ENCODE assay signal across 8 cellular contexts in genomic region chr1:93446837-93447451, GRCh38. TPM values are rescaled to one million over a fixed set of nuclear protein-coding genes. Genes with fewer than 3 reads are reported as not detected.
A peak's percentile ranks its signal among the peaks of the same experiment; 100 is the strongest.
DNase-seq lines count a peak whose midpoint lies in the region; ATAC-seq and TF ChIP-seq lines count a peak whose summit lies in the region.

No MANE protein-coding gene starts in this region.

- POLR2A ChIA-PET in IMR-90 (lab: Charles Lee; ENCODE audit: unreplicated experiment) = no interaction called here

- H2AK9ac ChIP-seq in IMR-90 (replicated peaks; ENCODE audit: low read depth, low read length, poor library complexity) = no peak overlapping the region

- no peaks in the 10 kb centered on the region for H3K9me3 ChIP-seq in BLaER1
- no peaks in the 10 kb centered on the region for H3K9me3 ChIP-seq in IMR-90 (ENCODE audit: control insufficient read depth, insufficient read depth, low read length)
- H3K9me3 ChIP-seq in endocrine pancreas (ENCODE audit: control insufficient read depth, low read length) = no peaks in the 10 kb centered on the region
- H3K9me3 ChIP-seq in mucosa of stomach (ENCODE audit: control insufficient read depth, low read length) = no peaks in the 10 kb centered on the region

- H3K9ac ChIP-seq in BLaER1 (peak overlapping the region; percentile 95; the same call in 1 of the 2 replicates), IMR-90 (ENCODE audit: low read depth, low read length) (no peak overlapping the region), endocrine pancreas (ENCODE audit: control insufficient read depth, insufficient read depth, low read length) (peak overlapping the region; percentile 58), mucosa of stomach (ENCODE audit: low read length) (peak overlapping the region; percentile 89)

- H4K91ac ChIP-seq in IMR-90 (ENCODE audit: insufficient read depth, low read depth, low read length) = no peak overlapping the region

- in situ Hi-C loops in IMR-90 (cut with MboI; ENCODE audit: low sequenced_read_pairs) = loop anchor here (5.0 to 10.0 kb wide), 2 partner anchors 178 to 395 kb away; no protein-coding TSS in a partner anchor

- H3K27me3 ChIP-seq in BLaER1 (no peaks in the 10 kb centered on the region), IMR-90 (ENCODE audit: control insufficient read depth, insufficient read depth, low read length) (no peaks in the 10 kb centered on the region), endocrine pancreas (ENCODE audit: control insufficient read depth, insufficient read depth, low read length) (no peaks in the 10 kb centered on the region), mucosa of stomach (ENCODE audit: control insufficient read depth, insufficient read depth, low read length) (no peaks in the 10 kb centered on the region)

- DNase-seq in IMR-90 = no peak
- DNase-seq in RPMI8226 = peak; percentile 76
- no peak for DNase-seq in iPS-NIHi11 (ENCODE audit: low spot score)
- DNase-seq in activated effector memory CD4-positive, alpha-beta T cell treated with anti-CD3 and anti-CD28 coated beads, Interleukin-2, amount 50 U/mL, for 16 hours = no peak

- H3K27ac ChIP-seq in BLaER1 (no peak overlapping the region), IMR-90 (ENCODE audit: insufficient read depth, low read length) (no peak overlapping the region)

- peak overlapping the region; percentile 22 to 100; a peak in 2 of 4 replicates for H4K8ac ChIP-seq in IMR-90 (ENCODE audit: low read depth in 2 of 2, low read length in 2 of 2)

- H3K56ac ChIP-seq in IMR-90 (ENCODE audit: extremely low read depth, insufficient read depth, low read length) = no peak overlapping the region

- no peak overlapping the region for H2BK15ac ChIP-seq in IMR-90 (ENCODE audit: low read depth, low read length)

- H3K14ac ChIP-seq in IMR-90 (replicated peaks; ENCODE audit: low read depth, low read length) = no peak overlapping the region

- H3K4me3 ChIP-seq in BLaER1 = peak overlapping the region; percentile 100
- no peak overlapping the region for H3K4me3 ChIP-seq in IMR-90 (ENCODE audit: insufficient read depth, low read depth, low read length)
- peak overlapping the region; percentile 82 for H3K4me3 ChIP-seq in endocrine pancreas (ENCODE audit: control insufficient read depth, insufficient read depth, low read length)
- peak overlapping the region; percentile 29 for H3K4me3 ChIP-seq in mucosa of stomach (ENCODE audit: low read length)

- TF ChIP-seq POLR2A in IMR-90 (IDR thresholded peaks at IDR 0.05; ENCODE audit: low read depth, low read length) = no peak

- TF ChIP-seq RAD21 in IMR-90 (IDR thresholded peaks at IDR 0.05; ENCODE audit: low read length) = no peak

- WGBS in IMR-90 (ENCODE audit: extremely low coverage in 2 of 2, insufficient read length in 1 of 2), 2 experiments = 17% methylated on average over 1 of the region's 16 CpGs; no CpG with 5 or more reads in 1 of the 2 experiments

- no peak overlapping the region for H3K4ac ChIP-seq in IMR-90 (ENCODE audit: low read depth, low read length)

- H2BK20ac ChIP-seq in IMR-90 (ENCODE audit: low read depth, low read length) = no peak overlapping the region; the same call in 1 of the 2 replicates

- dilution Hi-C loops in IMR-90 (cut with HindIII; ENCODE audit: low sequenced_read_pairs, unreplicated experiment) = no loop called here

- intact Hi-C loops in IMR-90 (cut with micrococcal nuclease) = loop anchor here (5.0 kb wide), 1 partner anchor 105 kb away; no protein-coding TSS in a partner anchor

- no peak overlapping the region for H2BK120ac ChIP-seq in IMR-90 (ENCODE audit: low read depth, low read length)

- CTCF ChIA-PET in IMR-90 (lab: Yijun Ruan, JAX) = no interaction called here

- ATAC-seq in IMR-90 (ENCODE audit: low read depth) = no peak
- ATAC-seq in HG02970 (IDR thresholded peaks at IDR 0.05; ENCODE audit: low FRiP score, unreplicated experiment) = no peak

- H3K79me1 ChIP-seq in IMR-90 (ENCODE audit: low read depth in 1 of 2, low read length in 2 of 2) = peaks cover 0 to 13% of the 10 kb centered on the region in 2 experiments; a peak in 2 of 4 replicates

- TF ChIP-seq CTCF in IMR-90 (conservative IDR thresholded peaks at IDR 0.05; ENCODE audit: low read depth, low read length) = no peak

- H3K18ac ChIP-seq in IMR-90 (ENCODE audit: low read depth, low read length) = no peak overlapping the region

- H2AFZ ChIP-seq in IMR-90 (replicated peaks; ENCODE audit: low read length, poor library complexity) = peak overlapping the region; percentile 81

- H3K36me3 ChIP-seq in BLaER1 (no peaks in the 10 kb centered on the region), IMR-90 (ENCODE audit: control insufficient read depth, insufficient read depth, low read length) (no peaks in the 10 kb centered on the region), endocrine pancreas (ENCODE audit: control insufficient read depth, insufficient read depth, low read length) (no peaks in the 10 kb centered on the region), mucosa of stomach (ENCODE audit: control insufficient read depth, insufficient read depth, low read length) (no peaks in the 10 kb centered on the region)

- no peak overlapping the region for H2BK5ac ChIP-seq in IMR-90 (ENCODE audit: low read depth, low read length, poor library complexity, severe bottlenecking)

- H2AK5ac ChIP-seq in IMR-90 (ENCODE audit: low read depth, low read length) = no peak overlapping the region

- no peak overlapping the region for H3K23ac ChIP-seq in IMR-90 (ENCODE audit: low read depth, low read length)

- H4K5ac ChIP-seq in IMR-90 (ENCODE audit: low read depth, low read length) = no peak overlapping the region

- H3K4me1 ChIP-seq in BLaER1 (peaks cover 29% of the 10 kb centered on the region), IMR-90 (ENCODE audit: control insufficient read depth, insufficient read depth, low read length) (no peaks in the 10 kb centered on the region), endocrine pancreas (ENCODE audit: control insufficient read depth, insufficient read depth, low read length) (peaks cover 21% of the 10 kb centered on the region), mucosa of stomach (ENCODE audit: control insufficient read depth, insufficient read depth, low read length) (no peaks in the 10 kb centered on the region)

- no TSS peak for BruUV-seq in IMR-90 (replicated peaks; lab: Mats Ljungman, UMichigan)

- peak overlapping the region; percentile 89 for H3K4me2 ChIP-seq in BLaER1
- peak overlapping the region; percentile 29; the same call in 1 of the 2 replicates for H3K4me2 ChIP-seq in IMR-90 (ENCODE audit: low read depth, low read length)

- no peaks in the 10 kb centered on the region for H3K9me1 ChIP-seq in IMR-90 (ENCODE audit: insufficient read depth, low read length)

- peaks cover 33% of the 10 kb centered on the region for H4K20me1 ChIP-seq in BLaER1
- H4K20me1 ChIP-seq in IMR-90 (ENCODE audit: insufficient read depth, low read length) = 0 out of 2 replicates have a peak, but pooled peaks cover 5% of the 10 kb centered on the region

TF ChIP-seq in IMR-90, 13 proteins besides CTCF, POLR2A, EP300 and RAD21:
- TF ChIP-seq RCOR1 (IDR thresholded peaks at IDR 0.05; ENCODE audit: insufficient replicate concordance, low read length) (no peak), ELK1 (IDR thresholded peaks at IDR 0.05; ENCODE audit: borderline replicate concordance, low read depth, low read length) (no peak), MXI1 (IDR thresholded peaks at IDR 0.05; ENCODE audit: borderline replicate concordance, low read depth, low read length) (no peak), SMC3 (IDR thresholded peaks at IDR 0.05; ENCODE audit: low read depth, low read length) (no peak), CEBPB (IDR thresholded peaks at IDR 0.05; ENCODE audit: low read depth, low read length) (no peak), BHLHE40 (IDR thresholded peaks at IDR 0.05; ENCODE audit: low read depth, low read length) (no peak), RFX5 (IDR thresholded peaks at IDR 0.05; ENCODE audit: low read depth, low read length) (no peak), CHD1 (IDR thresholded peaks at IDR 0.05; ENCODE audit: low read depth, low read length) (no peak), MAFK (IDR thresholded peaks at IDR 0.05; ENCODE audit: low read depth, low read length) (no peak), FOS (IDR thresholded peaks at IDR 0.05; ENCODE audit: low read depth, low read length) (no peak), NFE2L2 (IDR thresholded peaks at IDR 0.05; ENCODE audit: low read depth, low read length) (no peak), MAZ (IDR thresholded peaks at IDR 0.05; ENCODE audit: borderline replicate concordance, low read depth, low read length) (no peak)
- TF ChIP-seq, protein P1, sequence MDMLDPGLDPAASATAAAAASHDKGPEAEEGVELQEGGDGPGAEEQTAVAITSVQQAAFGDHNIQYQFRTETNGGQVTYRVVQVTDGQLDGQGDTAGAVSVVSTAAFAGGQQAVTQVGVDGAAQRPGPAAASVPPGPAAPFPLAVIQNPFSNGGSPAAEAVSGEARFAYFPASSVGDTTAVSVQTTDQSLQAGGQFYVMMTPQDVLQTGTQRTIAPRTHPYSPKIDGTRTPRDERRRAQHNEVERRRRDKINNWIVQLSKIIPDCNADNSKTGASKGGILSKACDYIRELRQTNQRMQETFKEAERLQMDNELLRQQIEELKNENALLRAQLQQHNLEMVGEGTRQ (IDR thresholded peaks at IDR 0.05; ENCODE audit: low read depth, low read length) = no peak

RNA-seq across cellular contexts. Expression of gene FNBP1L, which starts 1.0 kb away (rescaled TPM):
- total RNA-seq in IMR-90 (2012; rRNA removed) = 15.2 and 24.4 TPM in 2 replicates
- polyA plus RNA-seq in IMR-90 (2012; rRNA removed) = 7.1 and 9.3 TPM in 2 replicates
- 1.5 and 1.6 TPM in 2 replicates for polyA plus RNA-seq in IMR-90 (2012; cell fraction: cytosol; rRNA removed)
- 1.4 and 12.3 TPM in 2 replicates for polyA plus RNA-seq in IMR-90 (2012; cell fraction: nucleus; rRNA removed; ENCODE audit: low replicate concordance)
